In genomic region chr10:81177651-81178244, GRCh38 we compare ENCODE assay signal across 22 cellular contexts.
DNase-seq lines count a peak whose midpoint lies in the region; ATAC-seq, FAIRE-seq and TF ChIP-seq lines count a peak whose summit lies in the region.
"Had no signal": no experiment of that assay in that cellular context is flagged by ENCODE, and none has a peak within 500 bp of the region (broad histone marks: within the 10 kb centered on the region; RNA-seq: fewer than 3 reads in every experiment).

No MANE protein-coding gene starts in this region.

- FAIRE-seq in GM12878 (lab: Jason Lieb, UNC) = peak; percentile 59
- FAIRE-seq: GM12892, HepG2 had no signal

- no peak overlapping the region for H3K4ac ChIP-seq in mesendoderm (ENCODE audit: low read depth, low read length)

- H3K79me1 ChIP-seq in mesendoderm (ENCODE audit: low read length) = no peaks in the 10 kb centered on the region

- H3K27me3 ChIP-seq in GM12878 (replicated peaks in 1 of 2; ENCODE audit: control insufficient read depth in 2 of 2, insufficient read depth in 2 of 2, low read length in 1 of 2) = no peaks in the 10 kb centered on the region
- no peaks in the 10 kb centered on the region for H3K27me3 ChIP-seq in mesendoderm (ENCODE audit: insufficient read depth, low read length, poor library complexity)
- H3K27me3 ChIP-seq: BE2C had no signal

- H3K27ac ChIP-seq in GM12878 (ENCODE audit: control insufficient read depth, insufficient read depth) (no peak overlapping the region), mesendoderm (ENCODE audit: low read depth, low read length) (no peak overlapping the region)
- H3K27ac ChIP-seq: 22Rv1, KMS-11 had no signal

- TF ChIP-seq CTCF in GM12878 (IDR thresholded peaks at IDR 0.05 in 2 of 3, conservative IDR thresholded peaks at IDR 0.05 in 1 of 3; ENCODE audit: control insufficient read depth in 2 of 3, extremely low read depth in 1 of 3, insufficient read depth in 1 of 3, low read depth in 3 of 3, low read length in 3 of 3) (no peak), glutamatergic neuron (IDR thresholded peaks at IDR 0.05; ENCODE audit: partially characterized antibody, unreplicated experiment) (no peak)

- H3K23ac ChIP-seq in mesendoderm (ENCODE audit: low read length) = no peak overlapping the region

- intact Hi-C loops in GM12878 (cut with micrococcal nuclease; ENCODE audit: unreplicated experiment) = no loop called here

- POLR2A ChIA-PET in GM12878 (lab: Charles Lee) (no interaction called here), T-cell (lab: Charles Lee) (no interaction called here)

- no peak overlapping the region for H3K56ac ChIP-seq in mesendoderm (ENCODE audit: low read length)

- ATAC-seq in GM12878 = no peak
- ATAC-seq in T-cell (replicated peaks in 1 of 4) = no peak
- ATAC-seq: HepG2 had no signal

- H3K36me3 ChIP-seq in GM12878 (ENCODE audit: control insufficient read depth in 2 of 2, insufficient read depth in 2 of 2, low read length in 1 of 2) (no peaks in the 10 kb centered on the region), mesendoderm (ENCODE audit: control insufficient read depth, insufficient read depth, low read length) (no peaks in the 10 kb centered on the region)
- H3K36me3 ChIP-seq: BE2C had no signal

- H2BK120ac ChIP-seq in mesendoderm (ENCODE audit: low read depth, low read length) = no peak overlapping the region

- H3K4me2 ChIP-seq in GM12878 (ENCODE audit: control insufficient read depth, insufficient read depth) (no peak overlapping the region), mesendoderm (ENCODE audit: low read length) (no peak overlapping the region)
- H3K4me2 ChIP-seq: KMS-11 had no signal

- H3K9me3 ChIP-seq in GM12878 (replicated peaks; ENCODE audit: control insufficient read depth, insufficient read depth, low read length) = peaks cover 6% of the 10 kb centered on the region
- H3K9me3 ChIP-seq: BE2C had no signal

- H3K4me3 Mint-ChIP-seq in T-cell (no peak overlapping the region), glutamatergic neuron (ENCODE audit: unreplicated experiment) (no peak overlapping the region)
- H3K4me3 Mint-ChIP-seq: CD4-positive, alpha-beta T cell; HFFc6 had no signal

- in situ Hi-C loops in KBM-7 (cut with MboI; ENCODE audit: low pct_unique_long_range_greater_than_20kb, low sequenced_read_pairs) (no loop called here), GM12878 (cut with MboI) (loop anchor here (10.0 kb wide), 1 partner anchor 323 kb away; no protein-coding TSS in a partner anchor)

- H3K18ac ChIP-seq in mesendoderm (ENCODE audit: low read length) = no peak overlapping the region

- H4K8ac ChIP-seq in mesendoderm (ENCODE audit: low read depth, low read length) = no peak overlapping the region

- TF ChIP-seq RAD21 in GM12878 (IDR thresholded peaks at IDR 0.05; ENCODE audit: insufficient read depth, low read depth, low read length) = no peak

- H3K36me3 Mint-ChIP-seq in T-cell = no peaks in the 10 kb centered on the region
- no peaks in the 10 kb centered on the region for H3K36me3 Mint-ChIP-seq in glutamatergic neuron (ENCODE audit: unreplicated experiment)

- no peaks in the 10 kb centered on the region for H4K20me1 ChIP-seq in GM12878 (ENCODE audit: control insufficient read depth, insufficient read depth)

- no peak overlapping the region for H2BK5ac ChIP-seq in mesendoderm (ENCODE audit: low read length)

- H3K79me2 ChIP-seq in GM12878 (ENCODE audit: control insufficient read depth, insufficient read depth, low read length) = no peaks in the 10 kb centered on the region
- no peaks in the 10 kb centered on the region for H3K79me2 ChIP-seq in mesendoderm (ENCODE audit: control insufficient read depth, insufficient read depth, low read length)

- peaks cover 0 to 2% of the 10 kb centered on the region in 2 donors for H3K27me3 Mint-ChIP-seq in T-cell
- no peaks in the 10 kb centered on the region for H3K27me3 Mint-ChIP-seq in glutamatergic neuron (ENCODE audit: unreplicated experiment)
- H3K27me3 Mint-ChIP-seq: CD4-positive, alpha-beta T cell had no signal

- no peaks in the 10 kb centered on the region for H3K4me1 Mint-ChIP-seq in T-cell
- H3K4me1 Mint-ChIP-seq in glutamatergic neuron (ENCODE audit: low read depth, unreplicated experiment) = peaks cover 3% of the 10 kb centered on the region

- RAD21 ChIA-PET in GM12878 (lab: Charles Lee; ENCODE audit: unreplicated experiment) = interaction anchor here (0.7 to 3.9 kb wide), 10 partner anchors 41 to 478 kb away, joined by 3 to 65 read pairs (median 23); no protein-coding TSS in a partner anchor

- H3K4me3 ChIP-seq in GM12878 = no peak overlapping the region
- no peak overlapping the region for H3K4me3 ChIP-seq in mesendoderm (ENCODE audit: low read length)

- peak overlapping the region; percentile 85 for H2BK15ac ChIP-seq in mesendoderm (replicated peaks; ENCODE audit: low read depth)

- BruUV-seq in GM12878 (replicated peaks; lab: Mats Ljungman, UMichigan) = no TSS peak

- SMC1A ChIA-PET in GM12878 (lab: Charles Lee; ENCODE audit: uncharacterized antibody, unreplicated experiment) = interaction anchor here (0.8 to 4.7 kb wide), 16 partner anchors 9 to 321 kb away, joined by 3 to 62 read pairs (median 6); no protein-coding TSS in a partner anchor

- H2AFZ ChIP-seq in GM12878 (ENCODE audit: control insufficient read depth, low read depth, low read length) = no peak overlapping the region

- H3K27ac Mint-ChIP-seq in T-cell (no peak overlapping the region), glutamatergic neuron (ENCODE audit: unreplicated experiment) (no peak overlapping the region)
- H3K27ac Mint-ChIP-seq: CD4-positive, alpha-beta T cell; HFFc6 had no signal

- 39% methylated on average over 6 of the region's 6 CpGs for WGBS in GM12878 (ENCODE audit: insufficient coverage, insufficient replicate concordance, low lambda C conversion rate, missing lambda C conversion rate)
- no CpG with 5 or more reads among the region's 6 CpGs for WGBS in mesendoderm (ENCODE audit: extremely low coverage, insufficient coverage, low lambda C conversion rate)

- CTCF ChIA-PET in GM12878 (lab: Yijun Ruan, JAX) = interaction anchor here (0.8 to 4.7 kb wide), 14 partner anchors 16 to 733 kb away, joined by 3 to 82 read pairs (median 24); no protein-coding TSS in a partner anchor
- CTCF ChIA-PET in T-cell (lab: Charles Lee) = interaction anchor here in 1 of 2 donors (0.8 kb wide), 1 partner anchor 19 kb away, joined by 6 read pairs; no protein-coding TSS in a partner anchor

- no peak for TF ChIP-seq EP300 in GM12878 (IDR thresholded peaks at IDR 0.05; ENCODE audit: borderline replicate concordance in 1 of 2, control insufficient read depth in 1 of 2, low read depth in 2 of 2, low read length in 2 of 2)

- no peak for TF ChIP-seq POLR2A in GM12878 (IDR thresholded peaks at IDR 0.05; ENCODE audit: low read depth, low read length)

- H2AK5ac ChIP-seq in mesendoderm (ENCODE audit: low read length) = no peak overlapping the region

- no peak overlapping the region for H3K9ac ChIP-seq in GM12878 (ENCODE audit: control insufficient read depth, insufficient read depth, low read length)
- no peak overlapping the region for H3K9ac ChIP-seq in mesendoderm (ENCODE audit: low read length)
- H3K9ac ChIP-seq: KMS-11 had no signal

- peak; percentile 2 for DNase-seq in DMS 273 (lab: John Stamatoyannopoulos, UW; ENCODE audit: unreplicated experiment)
- DNase-seq in DMS 273 treated with DMSO at 0.1 percent for 48 hours (lab: John Stamatoyannopoulos, UW) = no peak
- DNase-seq in KBM-7 = peak; percentile 16
- no peak for DNase-seq in GM12878 (ENCODE audit: low read depth, low spot score)
- no peak for DNase-seq in mesendoderm
- DNase-seq in T-cell = no peak
- no peak for DNase-seq in glutamatergic neuron
- no peak for DNase-seq in putamen (ENCODE audit: low spot score)
- DNase-seq: BE2C; CD4-positive, alpha-beta T cell; GDM1; HFFc6; MM.1S; NCI-H1417; NCI-H1930; NCI-H446 treated with DMSO at 0.1 percent for 48 hours; SHP77; T-helper 2 cell had no signal

- no peak overlapping the region for H4K5ac ChIP-seq in mesendoderm (ENCODE audit: low read length)

- H3K9me3 Mint-ChIP-seq in T-cell (peaks cover 8 to 24% (median 9%) of the 10 kb centered on the region in 3 donors), glutamatergic neuron (ENCODE audit: unreplicated experiment) (peaks cover under 1% of the 10 kb centered on the region)

- no peaks in the 10 kb centered on the region for H3K4me1 ChIP-seq in GM12878 (ENCODE audit: control insufficient read depth, insufficient read depth, low read length)
- no peaks in the 10 kb centered on the region for H3K4me1 ChIP-seq in mesendoderm (ENCODE audit: control insufficient read depth, low read depth, low read length)
- H3K4me1 ChIP-seq: BE2C had no signal

TF ChIP-seq in GM12878, 131 proteins besides CTCF, POLR2A, EP300 and RAD21 (continues in another document):
- TF ChIP-seq CBFB (IDR thresholded peaks at IDR 0.05; ENCODE audit: low read depth) = no peak
- peak; percentile 92 for TF ChIP-seq KLF5 (IDR thresholded peaks at IDR 0.05; ENCODE audit: partially characterized antibody)
- no peak for TF ChIP-seq HDAC6 (IDR thresholded peaks at IDR 0.05; ENCODE audit: unreplicated experiment)
- TF ChIP-seq ZZZ3 (IDR thresholded peaks at IDR 0.05; ENCODE audit: control insufficient read depth, insufficient read length, low read depth) = no peak
- peak; percentile 62; the same call in 1 of the 2 replicates for TF ChIP-seq ZBTB33 (IDR thresholded peaks at IDR 0.05)
- TF ChIP-seq RELA (IDR thresholded peaks at IDR 0.05; ENCODE audit: borderline replicate concordance, partially characterized antibody) = no peak

Comparison
In these comparisons a context has a peak if more than half of its experiments do, and no peak if none do; other contexts are left out.
1. DNase-seq: peak in DMS 273 (single experiment) and KBM-7 (single experiment); none in DMS 273 treated with DMSO at 0.1 percent for 48 hours (single experiment), GM12878 (single experiment), mesendoderm (single experiment), T-cell (0 of 34), glutamatergic neuron (single experiment) and putamen (single experiment).